Comparison of ENCODE assay signal across 1 cellular context in genomic region chr15:67126551-67127333, GRCh38.
TF ChIP-seq lines count a peak whose summit lies in the region.

No MANE protein-coding gene starts in this region.

TF ChIP-seq in HepG2, 621 proteins besides CTCF, POLR2A, EP300 and RAD21 (continued from another document and continues in another):
- peak; percentile 59; the same call in 1 of the 2 replicates for TF ChIP-seq PAXIP1 (CRISPR knock-in tag; conservative IDR thresholded peaks at IDR 0.05)
- peak; percentile 57 for TF ChIP-seq HDAC1 (CRISPR knock-in tag; IDR thresholded peaks at IDR 0.05)
- no peak for TF ChIP-seq ONECUT2 (CRISPR knock-in tag; IDR thresholded peaks at IDR 0.05)
- no peak for TF ChIP-seq ZNF256 (CRISPR knock-in tag; conservative IDR thresholded peaks at IDR 0.05)
- TF ChIP-seq HOXA9 (CRISPR knock-in tag; IDR thresholded peaks at IDR 0.05; ENCODE audit: borderline replicate concordance): no peak
- no peak for TF ChIP-seq ZBTB40 (IDR thresholded peaks at IDR 0.05)
- TF ChIP-seq ZBTB40 (CRISPR knock-in tag; IDR thresholded peaks at IDR 0.05): 0 out of 2 replicates have a peak, but pooled peaks have one; percentile 31
- no peak for TF ChIP-seq SOX13 (IDR thresholded peaks at IDR 0.05)
- peak in 1 of 2 experiments; percentile 77; a peak in 2 of 4 replicates for TF ChIP-seq SOX13 (CRISPR knock-in tag; conservative IDR thresholded peaks at IDR 0.05 in 1 of 2, IDR thresholded peaks at IDR 0.05 in 1 of 2)
- TF ChIP-seq GATAD1 (CRISPR knock-in tag; IDR thresholded peaks at IDR 0.05): no peak
- TF ChIP-seq CBFB (CRISPR knock-in tag; IDR thresholded peaks at IDR 0.05): 0 out of 2 replicates have a peak, but pooled peaks have one; percentile 37
- TF ChIP-seq KMT2A (CRISPR knock-in tag; IDR thresholded peaks at IDR 0.05): 0 out of 2 replicates have a peak, but pooled peaks have one; percentile 26
- TF ChIP-seq KAT8 (CRISPR knock-in tag; IDR thresholded peaks at IDR 0.05): 0 out of 2 replicates have a peak, but pooled peaks have one; percentile 34
- 0 out of 2 replicates have a peak, but pooled peaks have one; percentile 29 for TF ChIP-seq CSRNP1 (CRISPR knock-in tag; IDR thresholded peaks at IDR 0.05)
- TF ChIP-seq ZBTB44 (CRISPR knock-in tag; IDR thresholded peaks at IDR 0.05): no peak
- no peak for TF ChIP-seq ZNF414 (CRISPR knock-in tag; IDR thresholded peaks at IDR 0.05)
- no peak for TF ChIP-seq SRSF9 (IDR thresholded peaks at IDR 0.05; ENCODE audit: borderline replicate concordance, insufficient read depth, low read depth, low read length, poor library complexity, severe bottlenecking)
- no peak for TF ChIP-seq RERE (CRISPR knock-in tag; IDR thresholded peaks at IDR 0.05; ENCODE audit: low read depth)
- 0 out of 2 replicates have a peak, but pooled peaks have one; percentile 50 for TF ChIP-seq SIN3A (IDR thresholded peaks at IDR 0.05; ENCODE audit: borderline replicate concordance, low read depth, low read length)
- peak; percentile 54; the same call in 1 of the 2 replicates for TF ChIP-seq NR2F2 (IDR thresholded peaks at IDR 0.05; ENCODE audit: borderline replicate concordance, low read depth)
- TF ChIP-seq CREB3 (CRISPR knock-in tag; IDR thresholded peaks at IDR 0.05): no peak
- TF ChIP-seq KLF16 (CRISPR knock-in tag; IDR thresholded peaks at IDR 0.05): 0 out of 4 replicates have a peak, but pooled peaks of 1 of the 2 experiments have one; percentile 55
- no peak for TF ChIP-seq CENPX (CRISPR knock-in tag; IDR thresholded peaks at IDR 0.05)
- TF ChIP-seq RFXAP (CRISPR knock-in tag; IDR thresholded peaks at IDR 0.05; ENCODE audit: borderline replicate concordance): no peak
- TF ChIP-seq ZNF691 (CRISPR knock-in tag; IDR thresholded peaks at IDR 0.05; ENCODE audit: borderline replicate concordance, low read depth): no peak
- 0 out of 2 replicates have a peak, but pooled peaks have one; percentile 48 for TF ChIP-seq MEF2D (CRISPR knock-in tag; IDR thresholded peaks at IDR 0.05)
